ENCODE assay signal across 11 cellular contexts in genomic region chr4:7266525-7267292, GRCh38.
DNase-seq lines count a peak whose midpoint lies in the region; ATAC-seq, FAIRE-seq and TF ChIP-seq lines count a peak whose summit lies in the region.
"Had no signal": no experiment of that assay in that cellular context is flagged by ENCODE, and none has a peak within 500 bp of the region (broad histone marks: within the 10 kb centered on the region; RNA-seq: fewer than 3 reads in every experiment).

No MANE protein-coding gene starts in this region.

- TF ChIP-seq POLR2A in GM12891 (IDR thresholded peaks at IDR 0.05; ENCODE audit: low read depth, low read length), result no peak

- no peak for ATAC-seq in stimulated activated naive CD8-positive, alpha-beta T cell treated with anti-CD3 and anti-CD28 coated beads, Interleukin-15, amount 100 ng/mL, for 72 hours
- no peak for ATAC-seq in GM21825 (IDR thresholded peaks at IDR 0.05; ENCODE audit: unreplicated experiment)

- no peaks in the 10 kb centered on the region for H3K27me3 ChIP-seq in HUES48 (ENCODE audit: control insufficient read depth, insufficient read depth, low read length)
- peaks cover 11% of the 10 kb centered on the region for H3K27me3 ChIP-seq in keratinocyte (ENCODE audit: control insufficient read depth, extremely low read depth, insufficient read depth, low read length)

- H3K4me2 ChIP-seq in keratinocyte (ENCODE audit: control insufficient read depth, extremely low read depth, insufficient read depth, low read depth, low read length), result peak overlapping the region; percentile 14

- peak overlapping the region; percentile 78 for H3K27ac ChIP-seq in HUES48 (ENCODE audit: low read depth, low read length)
- no peak overlapping the region for H3K27ac ChIP-seq in keratinocyte (ENCODE audit: control insufficient read depth, insufficient read depth, low read length)
- H3K27ac ChIP-seq: thoracic aorta had no signal

- H3K9ac ChIP-seq in HUES48 (ENCODE audit: low read depth, low read length), result no peak overlapping the region
- H3K9ac ChIP-seq in keratinocyte (ENCODE audit: control insufficient read depth, extremely low read depth, insufficient read depth, low read length), result no peak overlapping the region

- TF ChIP-seq CTCF in astrocyte of the spinal cord (IDR thresholded peaks at IDR 0.05; ENCODE audit: low read depth, low read length) (no peak), keratinocyte (optimal IDR thresholded peaks at IDR 0.05 in 1 of 3, IDR thresholded peaks at IDR 0.05 in 1 of 3, conservative IDR thresholded peaks at IDR 0.05 in 1 of 3; ENCODE audit: extremely low read depth in 1 of 3, insufficient read depth in 2 of 3, low read length in 3 of 3) (no peak)

- H3K4me3 Mint-ChIP-seq in stimulated activated naive CD8-positive, alpha-beta T cell treated with anti-CD3 and anti-CD28 coated beads, Interleukin-15, amount 100 ng/mL, for 72 hours, result no peak overlapping the region
- H3K4me3 Mint-ChIP-seq: activated naive CD8-positive, alpha-beta T cell treated with anti-CD3 and anti-CD28 coated beads, Interleukin-2, amount 10 ng/mL, durations not matched to agents 7 days and 5 days had no signal

- H3K27ac Mint-ChIP-seq in stimulated activated naive CD8-positive, alpha-beta T cell treated with anti-CD3 and anti-CD28 coated beads, Interleukin-15, amount 100 ng/mL, for 72 hours, result no peak overlapping the region
- H3K27ac Mint-ChIP-seq: activated naive CD8-positive, alpha-beta T cell treated with anti-CD3 and anti-CD28 coated beads, Interleukin-2, amount 10 ng/mL, durations not matched to agents 7 days and 5 days had no signal

- in situ Hi-C loops in astrocyte of the spinal cord (cut with HindIII; ENCODE audit: low sequenced_read_pairs), result no loop called here

- DNase-seq in AG08396 (ENCODE audit: low spot score) (peak; percentile 84), astrocyte of the spinal cord (ENCODE audit: low read depth, low spot score) (peak; percentile 77), keratinocyte (ENCODE audit: low read depth, low spot score) (peak; percentile 74), T-helper 1 cell (no peak), GM12891 (ENCODE audit: insufficient read length, low spot score) (no peak)
- DNase-seq in stimulated activated naive CD8-positive, alpha-beta T cell treated with anti-CD3 and anti-CD28 coated beads, Interleukin-15, amount 100 ng/mL, for 72 hours, result no peak
- DNase-seq: activated CD4-positive, alpha-beta T cell treated with anti-CD3 and anti-CD28 coated beads for 1 hour; activated naive CD8-positive, alpha-beta T cell treated with anti-CD3 and anti-CD28 coated beads, Interleukin-2, amount 10 ng/mL, durations not matched to agents 7 days and 5 days had no signal

- peak; percentile 53 for FAIRE-seq in keratinocyte (lab: Jason Lieb, UNC)
- no peak for FAIRE-seq in GM12891 (lab: Jason Lieb, UNC)

- H3K9me3 ChIP-seq in HUES48 (ENCODE audit: control insufficient read depth, insufficient read depth, low read length), result no peaks in the 10 kb centered on the region
- peaks cover 2% of the 10 kb centered on the region for H3K9me3 ChIP-seq in keratinocyte (ENCODE audit: control insufficient read depth, low read depth, low read length)
- H3K9me3 ChIP-seq: thoracic aorta had no signal

- H3K4me1 ChIP-seq in HUES48 (ENCODE audit: control insufficient read depth, insufficient read depth, low read length) (peaks cover 5% of the 10 kb centered on the region; the same call in 1 of the 2 replicates), keratinocyte (ENCODE audit: control insufficient read depth, extremely low read depth, insufficient read depth, low read length) (peaks cover 10% of the 10 kb centered on the region)

- dilution Hi-C loops in keratinocyte (cut with MboI; ENCODE audit: extremely low pct_ligation_motif_present, low sequenced_read_pairs), result no loop called here

- no peaks in the 10 kb centered on the region for H3K9me3 Mint-ChIP-seq in stimulated activated naive CD8-positive, alpha-beta T cell treated with anti-CD3 and anti-CD28 coated beads, Interleukin-15, amount 100 ng/mL, for 72 hours
- H3K9me3 Mint-ChIP-seq: activated naive CD8-positive, alpha-beta T cell treated with anti-CD3 and anti-CD28 coated beads, Interleukin-2, amount 10 ng/mL, durations not matched to agents 7 days and 5 days had no signal

- H3K79me2 ChIP-seq in keratinocyte (ENCODE audit: control insufficient read depth, insufficient read depth, low read length), result no peaks in the 10 kb centered on the region

- H3K27me3 Mint-ChIP-seq in stimulated activated naive CD8-positive, alpha-beta T cell treated with anti-CD3 and anti-CD28 coated beads, Interleukin-15, amount 100 ng/mL, for 72 hours, result peaks cover 10% of the 10 kb centered on the region
- H3K27me3 Mint-ChIP-seq: activated naive CD8-positive, alpha-beta T cell treated with anti-CD3 and anti-CD28 coated beads, Interleukin-2, amount 10 ng/mL, durations not matched to agents 7 days and 5 days had no signal

- H3K4me3 ChIP-seq in HUES48 (ENCODE audit: low read depth, low read length), result no peak overlapping the region
- H3K4me3 ChIP-seq in astrocyte of the spinal cord (ENCODE audit: low read depth, low read length), result no peak overlapping the region
- H3K4me3 ChIP-seq in keratinocyte (ENCODE audit: control insufficient read depth in 2 of 3, extremely low read depth in 1 of 3, insufficient read depth in 2 of 3, low read depth in 1 of 3, low read length in 3 of 3), result no peak overlapping the region
- H3K4me3 ChIP-seq: thoracic aorta had no signal

- H3K36me3 ChIP-seq in HUES48 (ENCODE audit: control insufficient read depth, insufficient read depth, low read length) (no peaks in the 10 kb centered on the region), keratinocyte (ENCODE audit: control insufficient read depth in 2 of 2, extremely low read depth in 1 of 2, insufficient read depth in 2 of 2, low read length in 2 of 2) (no peaks in the 10 kb centered on the region)
- H3K36me3 ChIP-seq: thoracic aorta had no signal

- H4K20me1 ChIP-seq in keratinocyte (ENCODE audit: control insufficient read depth, extremely low read depth, insufficient read depth, low read length), result no peaks in the 10 kb centered on the region

- H3K9me1 ChIP-seq in keratinocyte (ENCODE audit: control insufficient read depth, extremely low read depth, insufficient read depth, low read length), result no peaks in the 10 kb centered on the region

- H3K4me1 Mint-ChIP-seq in stimulated activated naive CD8-positive, alpha-beta T cell treated with anti-CD3 and anti-CD28 coated beads, Interleukin-15, amount 100 ng/mL, for 72 hours, result no peaks in the 10 kb centered on the region
- H3K4me1 Mint-ChIP-seq: activated naive CD8-positive, alpha-beta T cell treated with anti-CD3 and anti-CD28 coated beads, Interleukin-2, amount 10 ng/mL, durations not matched to agents 7 days and 5 days had no signal

- H2AFZ ChIP-seq in keratinocyte (ENCODE audit: control insufficient read depth, low read length), result no peak overlapping the region

TF ChIP-seq in GM12891, 5 proteins besides CTCF, POLR2A, EP300 and RAD21:
- TF ChIP-seq PAX5 (IDR thresholded peaks at IDR 0.05; ENCODE audit: insufficient read depth, low read length, severe bottlenecking) (no peak), TAF1 (IDR thresholded peaks at IDR 0.05; ENCODE audit: low read depth, low read length) (no peak), SPI1 (IDR thresholded peaks at IDR 0.05; ENCODE audit: low read depth, low read length) (no peak), POU2F2 (IDR thresholded peaks at IDR 0.05; ENCODE audit: low read depth, low read length) (no peak), POLR2AphosphoS5 (IDR thresholded peaks at IDR 0.05; ENCODE audit: low read depth, low read length) (no peak)

Comparison
In these comparisons a context has a peak if more than half of its experiments do, and no peak if none do; other contexts are left out.
1. DNase-seq: peak in AG08396 (single experiment), astrocyte of the spinal cord (single experiment) and keratinocyte (single experiment); none in stimulated activated naive CD8-positive, alpha-beta T cell treated with anti-CD3 and anti-CD28 coated beads, Interleukin-15, amount 100 ng/mL, for 72 hours (0 of 2), T-helper 1 cell (0 of 5) and GM12891 (single experiment).